In genomic region chr6:118468682-118469465, GRCh38 we compare ENCODE assay signal across 14 cellular contexts.
DNase-seq lines count a peak whose midpoint lies in the region; ATAC-seq and TF ChIP-seq lines count a peak whose summit lies in the region.
"Had no signal": no experiment of that assay in that cellular context is flagged by ENCODE, and none has a peak within 500 bp of the region (broad histone marks: within the 10 kb centered on the region; RNA-seq: fewer than 3 reads in every experiment).

No MANE protein-coding gene starts in this region.

- TF ChIP-seq POLR2A in stomach (IDR thresholded peaks at IDR 0.05): no peak
- no peak for TF ChIP-seq POLR2A in erythroblast (IDR thresholded peaks at IDR 0.05; ENCODE audit: low read length)

- 0 out of 2 replicates have a peak, but pooled peaks cover 6% of the 10 kb centered on the region for H4K20me1 ChIP-seq in PC-3 (ENCODE audit: low read length)

- H3K4me1 ChIP-seq in PC-3 (ENCODE audit: insufficient read depth, low read length) (peaks cover 19% of the 10 kb centered on the region), stomach (peaks cover 0 to 12% (median 2%) of the 10 kb centered on the region in 4 donors)

- WGBS in stomach, 5 donors: 23 to 42% (median 34%) methylated on average over 4 of the region's 4 CpGs

- H3F3A ChIP-seq in PC-3 (ENCODE audit: low read length, unreplicated experiment): no peaks in the 10 kb centered on the region

- H3K27me3 Mint-ChIP-seq in activated CD8-positive, alpha-beta memory T cell treated with anti-CD3 and anti-CD28 coated beads, Interleukin-2, amount 10 ng/mL, durations not matched to agents 7 days and 5 days: no peaks in the 10 kb centered on the region
- H3K27me3 Mint-ChIP-seq: stimulated activated memory B cell treated with anti-CD40 and anti-IgM and Interleukin-4, amounts not matched to agents 10 μg/mL and 1 μg/mL and 100 μg/mL, for 72 hours had no signal

- TF ChIP-seq CTCF in PC-3 (conservative IDR thresholded peaks at IDR 0.05; ENCODE audit: low read depth, low read length) (no peak), foreskin fibroblast (IDR thresholded peaks at IDR 0.05; ENCODE audit: low read depth, low read length) (no peak), stomach (IDR thresholded peaks at IDR 0.05) (no peak)

- intact Hi-C loops in PC-3 (cut with micrococcal nuclease): no loop called here
- intact Hi-C loops in stomach (cut with DNase I; ENCODE audit: low total_unique reads): no loop called here

- no peak overlapping the region for H2AFZ ChIP-seq in PC-3 (ENCODE audit: low read length)
- H2AFZ ChIP-seq: GM23338 had no signal

- H3K4me3 ChIP-seq in PC-3 (ENCODE audit: low read length): no peak overlapping the region
- no peak overlapping the region for H3K4me3 ChIP-seq in foreskin fibroblast (ENCODE audit: low read depth in 1 of 2, low read length in 2 of 2)
- no peak overlapping the region for H3K4me3 ChIP-seq in stomach
- H3K4me3 ChIP-seq: GM23338 had no signal

- no peak overlapping the region for H3K9ac ChIP-seq in PC-3 (ENCODE audit: low read length)

- H3K4me3 Mint-ChIP-seq in activated CD8-positive, alpha-beta memory T cell treated with anti-CD3 and anti-CD28 coated beads, Interleukin-2, amount 10 ng/mL, durations not matched to agents 7 days and 5 days: no peak overlapping the region
- H3K4me3 Mint-ChIP-seq: GM23338; nephron progenitor cell; stimulated activated memory B cell treated with anti-CD40 and anti-IgM and Interleukin-4, amounts not matched to agents 10 μg/mL and 1 μg/mL and 100 μg/mL, for 72 hours had no signal

- POLR2A ChIA-PET in PC-3 (lab: Charles Lee; ENCODE audit: unreplicated experiment): interaction anchor here (0.7 kb wide), 1 partner anchor 31 kb away, joined by 4 read pairs; no protein-coding TSS in a partner anchor

- no TSS peak for BruUV-seq in PC-3 (replicated peaks; lab: Mats Ljungman, UMichigan)

- no peak for TF ChIP-seq EP300 in stomach (IDR thresholded peaks at IDR 0.05)

- H3K9me2 ChIP-seq in PC-3 (replicated peaks; ENCODE audit: low read length): no peaks in the 10 kb centered on the region

- H3K79me2 ChIP-seq in PC-3 (ENCODE audit: low read length): no peaks in the 10 kb centered on the region

- no peaks in the 10 kb centered on the region for H3K4me1 Mint-ChIP-seq in activated CD8-positive, alpha-beta memory T cell treated with anti-CD3 and anti-CD28 coated beads, Interleukin-2, amount 10 ng/mL, durations not matched to agents 7 days and 5 days
- H3K4me1 Mint-ChIP-seq: stimulated activated memory B cell treated with anti-CD40 and anti-IgM and Interleukin-4, amounts not matched to agents 10 μg/mL and 1 μg/mL and 100 μg/mL, for 72 hours had no signal

- CTCF ChIA-PET in PC-3 (lab: Charles Lee): no interaction called here
- CTCF ChIA-PET in activated CD8-positive, alpha-beta memory T cell treated with anti-CD3 and anti-CD28 coated beads, Interleukin-2, amount 10 ng/mL, durations not matched to agents 7 days and 5 days (lab: Charles Lee): no interaction called here

- H3K4me2 ChIP-seq in PC-3 (ENCODE audit: low read length): peak overlapping the region; percentile 38; the same call in 1 of the 2 replicates
- H3K4me2 ChIP-seq: GM23338 had no signal

- ATAC-seq in PC-3 (peak; percentile 90), HG03196 (IDR thresholded peaks at IDR 0.05; ENCODE audit: unreplicated experiment) (no peak)
- ATAC-seq in activated CD8-positive, alpha-beta memory T cell treated with anti-CD3 and anti-CD28 coated beads, Interleukin-2, amount 10 ng/mL, durations not matched to agents 7 days and 5 days: no peak
- ATAC-seq: esophagus mucosa; GM23338; stimulated activated memory B cell treated with anti-CD40 and anti-IgM and Interleukin-4, amounts not matched to agents 10 μg/mL and 1 μg/mL and 100 μg/mL, for 72 hours had no signal

- no peaks in the 10 kb centered on the region for H3K9me3 ChIP-seq in PC-3 (ENCODE audit: low read length)
- H3K9me3 ChIP-seq in stomach: no peaks in the 10 kb centered on the region

- H3K36me3 ChIP-seq in PC-3 (ENCODE audit: low read depth, low read length) (no peaks in the 10 kb centered on the region), stomach (peaks cover 0 to 57% (median 55%) of the 10 kb centered on the region in 4 donors)

- H3K9me3 Mint-ChIP-seq in activated CD8-positive, alpha-beta memory T cell treated with anti-CD3 and anti-CD28 coated beads, Interleukin-2, amount 10 ng/mL, durations not matched to agents 7 days and 5 days (ENCODE audit: low read depth): no peaks in the 10 kb centered on the region
- H3K9me3 Mint-ChIP-seq: GM23338; nephron progenitor cell; stimulated activated memory B cell treated with anti-CD40 and anti-IgM and Interleukin-4, amounts not matched to agents 10 μg/mL and 1 μg/mL and 100 μg/mL, for 72 hours had no signal

- H3K27ac Mint-ChIP-seq in activated CD8-positive, alpha-beta memory T cell treated with anti-CD3 and anti-CD28 coated beads, Interleukin-2, amount 10 ng/mL, durations not matched to agents 7 days and 5 days: no peak overlapping the region
- H3K27ac Mint-ChIP-seq: GM23338; nephron progenitor cell; stimulated activated memory B cell treated with anti-CD40 and anti-IgM and Interleukin-4, amounts not matched to agents 10 μg/mL and 1 μg/mL and 100 μg/mL, for 72 hours had no signal

- DNase-seq in COLO668 (lab: John Stamatoyannopoulos, UW; ENCODE audit: unreplicated experiment) (peak; percentile 60), NCI-H1092 treated with DMSO at 0.1 percent for 48 hours (lab: John Stamatoyannopoulos, UW) (peak; percentile 89), PC-3 (peak; percentile 85), foreskin fibroblast (peak; percentile 4 to 40), stomach (no peak), erythroblast (lab: John Stamatoyannopoulos, UW) (no peak)
- DNase-seq in activated CD8-positive, alpha-beta memory T cell treated with anti-CD3 and anti-CD28 coated beads, Interleukin-2, amount 10 ng/mL, durations not matched to agents 7 days and 5 days: no peak
- DNase-seq: aorta, nephron progenitor cell, T-helper 2 cell had no signal

- H3K27me3 ChIP-seq in PC-3 (ENCODE audit: low read length) (no peaks in the 10 kb centered on the region), stomach (no peaks in the 10 kb centered on the region)

- H3K36me3 Mint-ChIP-seq in activated CD8-positive, alpha-beta memory T cell treated with anti-CD3 and anti-CD28 coated beads, Interleukin-2, amount 10 ng/mL, durations not matched to agents 7 days and 5 days: peaks cover 49% of the 10 kb centered on the region

- peak overlapping the region; percentile 58 for H3K27ac ChIP-seq in PC-3 (ENCODE audit: low read length)
- H3K27ac ChIP-seq in stomach: no peak overlapping the region

Comparison
In these comparisons a context has a peak if more than half of its experiments do, and no peak if none do; other contexts are left out.
1. DNase-seq: peak in COLO668 (single experiment), NCI-H1092 treated with DMSO at 0.1 percent for 48 hours (single experiment), PC-3 (single experiment) and foreskin fibroblast (2 of 2); none in stomach (single experiment), erythroblast (0 of 2) and activated CD8-positive, alpha-beta memory T cell treated with anti-CD3 and anti-CD28 coated beads, Interleukin-2, amount 10 ng/mL, durations not matched to agents 7 days and 5 days (single experiment).